7 cellular contexts compared by ENCODE assay signal in the genomic region with DNA sequence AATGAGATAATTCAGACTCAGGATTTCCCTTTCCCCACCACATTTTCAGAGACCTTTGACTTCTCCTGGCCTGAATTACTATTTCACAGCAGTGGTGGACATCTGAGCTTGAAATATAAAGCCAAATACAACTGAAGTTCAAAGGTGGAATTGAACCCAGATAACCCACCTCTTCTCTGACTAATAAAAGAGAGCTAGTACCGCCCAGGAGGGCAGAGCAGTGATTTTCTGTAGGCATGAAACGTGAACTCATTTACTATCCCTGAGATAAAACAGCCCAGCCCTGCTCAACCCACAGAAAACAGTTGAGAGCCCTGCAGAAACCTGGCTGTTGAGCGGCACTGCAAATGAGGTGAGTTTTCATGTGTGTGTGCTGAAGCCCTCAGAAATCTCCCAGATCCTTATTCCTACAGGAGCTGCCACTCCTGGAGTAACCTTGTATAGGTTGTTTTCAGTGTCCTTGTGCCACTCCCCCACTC.
DNase-seq lines count a peak whose midpoint lies in the region; FAIRE-seq and TF ChIP-seq lines count a peak whose summit lies in the region.

No MANE protein-coding gene starts in this region.

- POLR2A ChIA-PET in activated CD4-positive, alpha-beta memory T cell treated with anti-CD3 and anti-CD28 coated beads, Interleukin-2, amount 10 ng/mL, durations not matched to agents 7 days and 5 days (lab: Charles Lee) = interaction anchor here (1.0 to 3.8 kb wide), 2 partner anchors 49 to 245 kb away, joined by 3 to 19 read pairs; no protein-coding TSS in a partner anchor

- H3K36me3 ChIP-seq in stomach (no peaks in the 10 kb centered on the region), MG63 (no peaks in the 10 kb centered on the region)

- peak overlapping the region; percentile 86 for H3K27ac Mint-ChIP-seq in activated CD4-positive, alpha-beta memory T cell treated with anti-CD3 and anti-CD28 coated beads, Interleukin-2, amount 10 ng/mL, durations not matched to agents 7 days and 5 days

- no peak for TF ChIP-seq CTCF in stomach (IDR thresholded peaks at IDR 0.05)

- H3K27me3 Mint-ChIP-seq in activated CD4-positive, alpha-beta memory T cell treated with anti-CD3 and anti-CD28 coated beads, Interleukin-2, amount 10 ng/mL, durations not matched to agents 7 days and 5 days = no peaks in the 10 kb centered on the region

- no peaks in the 10 kb centered on the region for H3K36me3 Mint-ChIP-seq in activated CD4-positive, alpha-beta memory T cell treated with anti-CD3 and anti-CD28 coated beads, Interleukin-2, amount 10 ng/mL, durations not matched to agents 7 days and 5 days (ENCODE audit: low read depth)

- H3K9me3 ChIP-seq in stomach (no peaks in the 10 kb centered on the region), MG63 (no peaks in the 10 kb centered on the region)

- H3K4me3 ChIP-seq in stomach = no peak overlapping the region
- H3K4me3 ChIP-seq in MG63 = no peak overlapping the region

- TF ChIP-seq POLR2A in stomach (IDR thresholded peaks at IDR 0.05) = no peak
- no peak for TF ChIP-seq POLR2A in H54 (IDR thresholded peaks at IDR 0.05; ENCODE audit: low read depth, low read length)

- H3K27me3 ChIP-seq in stomach = no peaks in the 10 kb centered on the region
- H3K27me3 ChIP-seq in MG63 = no peaks in the 10 kb centered on the region

- no peaks in the 10 kb centered on the region for H3K9me3 Mint-ChIP-seq in activated CD4-positive, alpha-beta memory T cell treated with anti-CD3 and anti-CD28 coated beads, Interleukin-2, amount 10 ng/mL, durations not matched to agents 7 days and 5 days

- DNase-seq in HT-29 (ENCODE audit: low spot score) (peak; percentile 73), left kidney (ENCODE audit: low read depth, low spot score) (peak; percentile 50), stomach (no peak), urothelium cell line (ENCODE audit: low spot score) (no peak), MG63 (no peak), H54 (ENCODE audit: insufficient read length, low spot score) (no peak)
- no peak for DNase-seq in activated CD4-positive, alpha-beta memory T cell treated with anti-CD3 and anti-CD28 coated beads, Interleukin-2, amount 10 ng/mL, durations not matched to agents 7 days and 5 days

- H3K4me1 ChIP-seq in stomach = peaks cover 17 to 43% (median 41%) of the 10 kb centered on the region in 4 donors

- peaks cover 21% of the 10 kb centered on the region for H3K4me1 Mint-ChIP-seq in activated CD4-positive, alpha-beta memory T cell treated with anti-CD3 and anti-CD28 coated beads, Interleukin-2, amount 10 ng/mL, durations not matched to agents 7 days and 5 days

- peak overlapping the region in 4 of 5 donors; percentile 5 to 93 (median 89) for H3K27ac ChIP-seq in stomach

- 24 to 55% (median 38%) methylated on average over 2 to 3 of the region's 3 CpGs for WGBS in stomach, 5 donors

- TF ChIP-seq EP300 in stomach (IDR thresholded peaks at IDR 0.05) = no peak

- intact Hi-C loops in stomach (cut with DNase I; ENCODE audit: low total_unique reads) = loop anchor here (10.0 kb wide), 1 partner anchor 151 kb away; no protein-coding TSS in a partner anchor

- CTCF ChIA-PET in activated CD4-positive, alpha-beta memory T cell treated with anti-CD3 and anti-CD28 coated beads, Interleukin-2, amount 10 ng/mL, durations not matched to agents 7 days and 5 days (lab: Charles Lee) = interaction anchor here (0.6 to 1.5 kb wide), 3 partner anchors 54 to 177 kb away, joined by 3 to 7 read pairs (median 3); no protein-coding TSS in a partner anchor

- no peak overlapping the region for H3K4me3 Mint-ChIP-seq in activated CD4-positive, alpha-beta memory T cell treated with anti-CD3 and anti-CD28 coated beads, Interleukin-2, amount 10 ng/mL, durations not matched to agents 7 days and 5 days

- FAIRE-seq in urothelium cell line (lab: Jason Lieb, UNC) (no peak), H54 (lab: Jason Lieb, UNC) (no peak)

Comparison
In these comparisons a context has a peak if more than half of its experiments do, and no peak if none do; other contexts are left out.
1. DNase-seq: peak in HT-29 (single experiment) and left kidney (single experiment); none in activated CD4-positive, alpha-beta memory T cell treated with anti-CD3 and anti-CD28 coated beads, Interleukin-2, amount 10 ng/mL, durations not matched to agents 7 days and 5 days (single experiment), stomach (single experiment), urothelium cell line (single experiment), MG63 (single experiment) and H54 (single experiment).